Comparison of ENCODE assay signal across 7 cellular contexts in the genomic region with DNA sequence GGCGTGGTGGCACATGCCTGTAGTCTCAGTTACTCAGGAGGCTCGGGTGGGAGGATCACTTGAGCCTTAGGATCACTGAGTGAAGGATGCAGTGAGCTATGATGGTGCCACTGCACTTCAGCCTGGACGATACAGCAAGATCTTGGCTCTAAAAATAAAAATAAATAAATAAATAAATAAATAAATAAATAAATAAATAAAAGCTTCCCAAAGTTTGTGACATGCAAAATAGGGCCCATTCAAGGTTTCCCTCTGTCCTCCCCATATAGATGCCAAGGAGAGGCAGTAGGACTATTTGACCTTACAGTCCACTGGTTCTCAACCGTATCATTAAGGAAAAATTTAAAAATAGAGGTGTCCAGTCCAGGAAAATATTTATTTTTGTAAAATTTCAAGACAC.
"Had no signal": no experiment of that assay in that cellular context is flagged by ENCODE, and none has a peak within 500 bp of the region (broad histone marks: within the 10 kb centered on the region; RNA-seq: fewer than 3 reads in every experiment).

No MANE protein-coding gene starts in this region.

- FAIRE-seq: GM12878, GM12891, GM12892, GM18507, GM19239 had no signal

- H3K4me3 ChIP-seq: GM12878 had no signal

- DNase-seq: GDM1, GF-D8 had no signal

- ATAC-seq: GM12878 had no signal
